Comparison of ENCODE assay signal across 2 cellular contexts in the genomic region with DNA sequence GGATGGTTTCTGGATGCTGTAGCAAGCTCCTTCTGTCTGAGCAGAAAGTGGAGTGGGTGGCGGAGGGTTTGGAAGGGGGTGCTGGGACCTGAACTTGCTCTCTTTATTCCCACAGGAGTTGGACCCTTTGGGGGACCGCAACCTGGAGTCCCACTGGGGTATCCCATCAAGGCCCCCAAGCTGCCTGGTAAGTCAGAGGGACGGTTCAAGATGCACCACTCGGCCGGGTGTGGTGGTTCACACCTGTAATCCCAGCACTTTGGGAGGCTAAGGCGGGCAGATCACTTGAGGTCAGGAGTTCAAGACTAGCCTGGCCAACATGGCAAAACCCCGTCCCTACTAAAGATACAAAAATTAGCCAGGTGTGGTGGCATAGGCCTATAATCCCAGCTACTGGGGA. TPM values are rescaled to one million over a fixed set of nuclear protein-coding genes. Genes with fewer than 3 reads are reported as not detected.
"Had no signal": no experiment of that assay in that cellular context is flagged by ENCODE, and none has a peak within 500 bp of the region (broad histone marks: within the 10 kb centered on the region; RNA-seq: fewer than 3 reads in every experiment).

No MANE protein-coding gene starts in this region.

RNA-seq across cellular contexts. Expression of a gene that starts 18.6 kb away (rescaled TPM):
- total RNA-seq: foreskin keratinocyte had no signal
- polyA plus RNA-seq: foreskin keratinocyte, immature natural killer cell had no signal
